In the genomic region with DNA sequence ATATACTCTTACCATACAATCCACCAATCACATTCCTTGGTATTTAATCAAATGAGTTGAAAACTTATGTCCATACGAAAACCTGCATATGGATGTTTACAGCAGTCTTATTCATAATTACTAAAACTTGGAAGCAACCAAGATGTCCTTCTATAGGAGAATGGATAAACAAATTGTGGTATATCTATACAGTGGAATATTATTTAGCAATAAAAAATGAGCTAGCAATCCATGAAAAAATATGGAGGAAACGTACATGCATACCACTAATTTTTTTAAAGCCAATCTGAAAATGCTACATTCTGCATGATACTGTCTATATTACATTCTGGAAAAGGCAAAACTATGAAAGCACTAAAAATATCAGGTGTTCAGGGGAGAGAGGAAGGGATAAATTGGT, we compare ENCODE assay signal across 32 cellular contexts.
"Had no signal": no experiment of that assay in that cellular context is flagged by ENCODE, and none has a peak within 500 bp of the region (broad histone marks: within the 10 kb centered on the region; RNA-seq: fewer than 3 reads in every experiment).

No MANE protein-coding gene starts in this region.

- FAIRE-seq: bronchial epithelial cell had no signal

- ATAC-seq: activated naive CD4-positive, alpha-beta T cell treated with anti-CD3 and anti-CD28 coated beads, Interleukin-2, amount 50 U/mL, for 72 hours; activated naive CD8-positive, alpha-beta T cell treated with anti-CD3 and anti-CD28 coated beads, Interleukin-2, amount 50 U/mL, for 24 hours; activated T-cell treated with anti-CD3 and anti-CD28 coated beads, Interleukin-2, amount 50 U/mL, for 4 hours; activated T-cell treated with anti-CD3 and anti-CD28 coated beads, Interleukin-2, amount 50 U/mL, for 72 hours; activated T-helper 17 cell treated with anti-CD3 and anti-CD28 coated beads, Interleukin-2, amount 50 U/mL, for 72 hours; body of pancreas had no signal

- H3K27me3 ChIP-seq: adrenal gland, ascending aorta, body of pancreas, brain microvascular endothelial cell, breast epithelium had no signal

- H3K4me3 ChIP-seq: adrenal gland, ascending aorta, body of pancreas, breast epithelium, cardiac muscle cell had no signal

- H3K4me1 ChIP-seq: adrenal gland, ascending aorta, body of pancreas, breast epithelium had no signal

- H3K27ac ChIP-seq: adrenal gland, ascending aorta, body of pancreas, brain microvascular endothelial cell, breast epithelium, cardiac muscle cell had no signal

- DNase-seq: activated effector memory CD4-positive, alpha-beta T cell treated with anti-CD3 and anti-CD28 coated beads, Interleukin-2, amount 50 U/mL, for 16 hours; activated effector memory CD4-positive, alpha-beta T cell treated with Interleukin-2 at 50 U/mL for 16 hours; activated gamma-delta T cell; activated gamma-delta T cell treated with Interleukin-2 at 50 U/mL for 16 hours; activated naive CD4-positive, alpha-beta T cell; activated naive CD4-positive, alpha-beta T cell treated with anti-CD3 and anti-CD28 coated beads for 36 hours; activated naive CD4-positive, alpha-beta T cell treated with anti-CD3 and anti-CD28 coated beads, Interleukin-2, amount 10 ng/mL, durations not matched to agents 7 days and 5 days; activated naive CD4-positive, alpha-beta T cell treated with anti-CD3 and anti-CD28 coated beads, Interleukin-2, amount 50 U/mL, for 16 hours; activated naive CD4-positive, alpha-beta T cell treated with Interleukin-2 at 50 U/mL for 16 hours; activated naive CD8-positive, alpha-beta T cell treated with anti-CD3 and anti-CD28 coated beads for 36 hours; activated naive CD8-positive, alpha-beta T cell treated with anti-CD3 and anti-CD28 coated beads, Interleukin-2, amount 10 ng/mL, durations not matched to agents 7 days and 5 days; activated naive CD8-positive, alpha-beta T cell treated with anti-CD3 and anti-CD28 coated beads, Interleukin-2, amount 50 U/mL, for 24 hours; activated T-cell treated with anti-CD3 and anti-CD28 coated beads, Interleukin-2, amount 50 U/mL, for 24 hours; activated T-cell treated with anti-CD3 and anti-CD28 coated beads, Interleukin-2, amount 50 U/mL, for 4 hours; activated T-cell treated with anti-CD3 and anti-CD28 coated beads, Interleukin-2, amount 50 U/mL, for 48 hours; activated T-cell treated with anti-CD3 and anti-CD28 coated beads, Interleukin-2, amount 50 U/mL, for 72 hours; adrenal gland; amniotic stem cell; amygdala; anterior cingulate cortex; aorta; body of pancreas; brain microvascular endothelial cell; caudate nucleus; central memory CD4-positive, alpha-beta T cell; cerebellar nuclear complex had no signal

- H3K36me3 ChIP-seq: adrenal gland, ascending aorta, brain microvascular endothelial cell, breast epithelium, cardiac muscle cell had no signal

- H3K9me3 ChIP-seq: adrenal gland, body of pancreas, breast epithelium had no signal
